ENCODE assay signal across 8 cellular contexts in the genomic region with DNA sequence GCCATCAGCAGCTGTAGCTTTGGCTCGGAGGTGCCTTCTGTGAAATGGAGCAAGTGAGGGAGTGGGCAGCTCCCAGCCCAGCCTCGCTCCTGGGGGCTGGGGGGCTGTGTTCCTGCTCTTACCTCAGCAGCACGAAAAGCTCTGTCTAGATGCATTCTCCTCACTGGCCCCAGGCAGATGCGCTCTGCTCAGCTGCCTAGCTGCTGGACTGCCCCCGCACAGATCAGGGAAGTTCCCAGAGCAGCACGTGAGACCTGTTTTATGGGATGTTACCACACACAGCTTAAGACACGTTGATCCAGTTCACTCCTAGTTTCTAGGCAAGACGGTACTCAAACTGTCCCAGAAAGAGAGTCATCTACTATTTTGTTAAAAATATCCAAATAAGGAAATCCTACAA. TPM values are rescaled to one million over a fixed set of nuclear protein-coding genes. Genes with fewer than 3 reads are reported as not detected.
DNase-seq lines count a peak whose midpoint lies in the region; ATAC-seq, FAIRE-seq and TF ChIP-seq lines count a peak whose summit lies in the region.

No MANE protein-coding gene starts in this region.

- H3K27me3 ChIP-seq in K562 (ENCODE audit: control insufficient read depth in 2 of 2, insufficient read depth in 2 of 2, low read length in 2 of 2) = no peaks in the 10 kb centered on the region

- TF ChIP-seq POLR2A in K562 (conservative IDR thresholded peaks at IDR 0.05) = no peak

- no peak overlapping the region; the same call in 1 of the 2 replicates for H2AFZ ChIP-seq in K562 (ENCODE audit: low read depth, low read length)

- CTCF ChIA-PET in K562 (lab: Yijun Ruan, JAX; ENCODE audit: low intra/inter-chr PET ratio) = no interaction called here

- intact Hi-C loops in K562 (cut with micrococcal nuclease) = no loop called here

- no TSS peak for BruUV-seq in K562 (replicated peaks; lab: Mats Ljungman, UMichigan)

- peaks cover 95% of the 10 kb centered on the region for H3K79me2 ChIP-seq in K562 (ENCODE audit: control insufficient read depth, insufficient read depth, low read length)

- peaks cover 8% of the 10 kb centered on the region; the same call in 1 of the 2 replicates for H4K20me1 ChIP-seq in K562 (replicated peaks; ENCODE audit: control insufficient read depth, insufficient read depth, low read length)

- ATAC-seq in GM21381 (IDR thresholded peaks at IDR 0.05; ENCODE audit: unreplicated experiment) (peak; percentile 31), K562 (peak; percentile 76)

- no peak overlapping the region; the same call in 1 of the 2 replicates for H3K4me2 ChIP-seq in K562 (ENCODE audit: insufficient read depth, low read length)

- no peak for TF ChIP-seq EP300 in K562 (IDR thresholded peaks at IDR 0.05; ENCODE audit: low read length)

- in situ Hi-C loops in K562 (cut with MboI) = no loop called here

- H3K27ac ChIP-seq in K562 (ENCODE audit: extremely low read depth, low read depth, low read length) = no peak overlapping the region

- no peaks in the 10 kb centered on the region for H3K9me1 ChIP-seq in K562 (ENCODE audit: control insufficient read depth, insufficient read depth, low read length)

- TF ChIP-seq CTCF in K562 (IDR thresholded peaks at IDR 0.05 in 2 of 3, conservative IDR thresholded peaks at IDR 0.05 in 1 of 3; ENCODE audit: insufficient read depth in 2 of 3, low read depth in 1 of 3, low read length in 3 of 3) = no peak
- no peak for TF ChIP-seq CTCF in GM10266 (IDR thresholded peaks at IDR 0.05; ENCODE audit: control insufficient read depth, insufficient read depth, low read depth, missing control alignments)

- no peaks in the 10 kb centered on the region for H3K9me3 ChIP-seq in K562 (replicated peaks; ENCODE audit: control insufficient read depth, insufficient read depth, low read depth, low read length)

- no peak for TF ChIP-seq RAD21 in K562 (CRISPR knock-in tag; conservative IDR thresholded peaks at IDR 0.05 in 1 of 2, IDR thresholded peaks at IDR 0.05 in 1 of 2)

- 18% methylated on average over 5 of the region's 8 CpGs for WGBS in K562 (ENCODE audit: insufficient coverage, low coverage, missing lambda C conversion rate)

- peaks cover 51% of the 10 kb centered on the region; the same call in 2 of the 3 replicates for H3K36me3 ChIP-seq in K562 (ENCODE audit: control insufficient read depth, insufficient read depth, low read length)

- DNase-seq in NOMO-1 treated with dmso at 0.1 percent for 144 hours (lab: John Stamatoyannopoulos, UW; ENCODE audit: unreplicated experiment) = peak; percentile 70
- DNase-seq in K562 (ENCODE audit: extremely low read depth in 1 of 4, low spot score in 3 of 4) = peak in 1 of 4 experiments; percentile 47
- DNase-seq in stimulated activated CD4-positive, alpha-beta T cell treated with anti-CD3 and anti-CD28 coated beads, Interleukin-12 subunit alpha, Interleukin-12 subunit beta, amount 100 ng/mL, for 4 hours = peak; percentile 51
- no peak for DNase-seq in T1000 (lab: John Stamatoyannopoulos, UW)
- DNase-seq in NCI-H1417 (lab: John Stamatoyannopoulos, UW) = no peak
- no peak for DNase-seq in GM10266 (ENCODE audit: extremely low spot score)
- DNase-seq in NCI-H187 (lab: John Stamatoyannopoulos, UW) = no peak

- no peak overlapping the region for H3K4me3 ChIP-seq in K562

- peak overlapping the region in 1 of 2 experiments; percentile 67; a peak in 1 of 4 replicates for H3K9ac ChIP-seq in K562 (ENCODE audit: insufficient read depth in 1 of 2, low read depth in 2 of 2, low read length in 2 of 2)

- FAIRE-seq in K562 (lab: Jason Lieb, UNC) = peak; percentile 69

- POLR2A ChIA-PET in K562 (lab: Yijun Ruan, JAX) = interaction anchor here (0.6 to 2.3 kb wide), 7 partner anchors 8 to 1641 kb away, joined by 3 to 8 read pairs (median 3); no protein-coding TSS in a partner anchor

- H3K4me1 ChIP-seq in K562 (replicated peaks in 1 of 2; ENCODE audit: control insufficient read depth in 2 of 2, insufficient read depth in 2 of 2, low read length in 2 of 2) = peaks cover 3 to 20% of the 10 kb centered on the region in 2 experiments; a peak in 4 of 5 replicates

TF ChIP-seq in K562, 482 proteins besides CTCF, POLR2A, EP300 and RAD21 (continues in another document):
- TF ChIP-seq USF1 (CRISPR knock-in tag; IDR thresholded peaks at IDR 0.05) = peak; percentile 37; the same call in 1 of the 2 replicates
- TF ChIP-seq GTF2E2 (tag; IDR thresholded peaks at IDR 0.05) = no peak
- TF ChIP-seq BHLHE40 (IDR thresholded peaks at IDR 0.05; ENCODE audit: low read length) = peak; percentile 93
- no peak for TF ChIP-seq ZNF133 (CRISPR knock-in tag; IDR thresholded peaks at IDR 0.05)

RNA-seq across cellular contexts. Expression of gene LCP1, which starts 13.6 kb away (rescaled TPM):
- total RNA-seq in K562 (2011; cell fraction: chromatin; rRNA removed; ENCODE audit: low replicate concordance) = 33.3 and 88.1 TPM in 2 replicates
- 20.0 and 28.2 TPM in 2 replicates for total RNA-seq in K562 (2011; cell fraction: nucleolus; rRNA removed)
- 41.3 and 46.6 TPM in 2 replicates for total RNA-seq in K562 (2011; cell fraction: nucleoplasm; rRNA removed)
- 120 and 126 TPM in 2 replicates for total RNA-seq in K562 (2014; rRNA removed)
- total RNA-seq in K562 (2014; rRNA removed; fragmentation: Illumina TruSeq; extraction: Trizol) = 179 and 208 TPM in 2 replicates
- total RNA-seq in K562 (2015; rRNA removed; fragmentation: Illumina TruSeq; extraction: Trizol) = 212 and 222 TPM in 2 replicates
- total RNA-seq in K562 (2021) = 157 and 163 TPM in 2 replicates
- 148 and 250 TPM in 2 replicates for polyA plus RNA-seq in K562 (2011; rRNA removed)
- polyA plus RNA-seq in K562 (2011; cell fraction: cytosol; rRNA removed) = 50.2 and 172 TPM in 2 replicates
- 26.8 and 103 TPM in 2 replicates for polyA plus RNA-seq in K562 (2011; cell fraction: nucleus; rRNA removed)
- polyA plus RNA-seq in K562 (2012) = 184 and 318 TPM in 2 replicates
- 213 and 230 TPM in 2 replicates for polyA plus RNA-seq in K562 (2014; fragmentation: Illumina TruSeq; extraction: Trizol)
- 100 to 1,000 TPM in 1 of 2 experiments, 10 to 100 TPM in 1; 83.0 to 255 TPM for polyA plus RNA-seq in K562 (2014; fragmentation: Nextera tagmentation; extraction: Ambion mirVana)
- 124 and 135 TPM in 2 replicates for polyA plus RNA-seq in K562 (2014; rRNA removed)
- 173 and 458 TPM in 2 replicates for polyA minus RNA-seq in K562 (2011; rRNA and poly(A)+ RNA removed)
- 64.8 and 140 TPM in 2 replicates for polyA minus RNA-seq in K562 (2011; cell fraction: cytosol; rRNA and poly(A)+ RNA removed)
- 16.2 and 85.0 TPM in 2 replicates for polyA minus RNA-seq in K562 (2011; cell fraction: nucleus; rRNA and poly(A)+ RNA removed)

RNA-seq across cellular contexts. Expression of gene LRRC63, which starts 43.4 kb away (rescaled TPM):
- total RNA-seq in K562 (2011; cell fraction: chromatin; rRNA removed; ENCODE audit: low replicate concordance) = 0.28 TPM in 1 of 2 replicates, not detected in the other
- total RNA-seq in K562 (2011; cell fraction: nucleolus; rRNA removed) = not detected in 2 replicates
- not detected in 2 replicates for total RNA-seq in K562 (2011; cell fraction: nucleoplasm; rRNA removed)
- total RNA-seq in K562 (2014; rRNA removed) (0.08 TPM in 1 of 2 replicates, not detected in the other), K562 (2014; rRNA removed; fragmentation: Illumina TruSeq; extraction: Trizol) (0.22 and 0.29 TPM in 2 replicates), K562 (2015; rRNA removed; fragmentation: Illumina TruSeq; extraction: Trizol) (0.11 and 0.22 TPM in 2 replicates), K562 (2021) (0.16 and 0.18 TPM in 2 replicates)
- polyA plus RNA-seq in K562 (2011; rRNA removed) (0.05 and 0.07 TPM in 2 replicates), K562 (2014; fragmentation: Illumina TruSeq; extraction: Trizol) (0.18 and 0.25 TPM in 2 replicates), K562 (2014; fragmentation: Nextera tagmentation; extraction: Ambion mirVana) (under 1 TPM; 0.21 to 0.25 TPM), K562 (2014; rRNA removed) (0.19 and 0.41 TPM in 2 replicates)
- polyA plus RNA-seq in K562 (2011; cell fraction: cytosol; rRNA removed) = not detected in 2 replicates
- polyA plus RNA-seq in K562 (2011; cell fraction: nucleus; rRNA removed) = 0.14 and 0.17 TPM in 2 replicates
- 0.21 and 0.44 TPM in 2 replicates for polyA plus RNA-seq in K562 (2012)
- polyA minus RNA-seq in K562 (2011; rRNA and poly(A)+ RNA removed) = 0.09 TPM in 1 of 2 replicates, not detected in the other
- not detected in 2 replicates for polyA minus RNA-seq in K562 (2011; cell fraction: cytosol; rRNA and poly(A)+ RNA removed)
- 0.13 and 0.22 TPM in 2 replicates for polyA minus RNA-seq in K562 (2011; cell fraction: nucleus; rRNA and poly(A)+ RNA removed)

Comparison
In these comparisons a context has a peak if more than half of its experiments do, and no peak if none do; other contexts are left out.
1. DNase-seq: peak in NOMO-1 treated with dmso at 0.1 percent for 144 hours (single experiment) and stimulated activated CD4-positive, alpha-beta T cell treated with anti-CD3 and anti-CD28 coated beads, Interleukin-12 subunit alpha, Interleukin-12 subunit beta, amount 100 ng/mL, for 4 hours (single experiment); none in T1000 (single experiment), NCI-H1417 (0 of 3), GM10266 (single experiment) and NCI-H187 (0 of 2).